ENCODE assay signal across 28 cellular contexts in the genomic region with DNA sequence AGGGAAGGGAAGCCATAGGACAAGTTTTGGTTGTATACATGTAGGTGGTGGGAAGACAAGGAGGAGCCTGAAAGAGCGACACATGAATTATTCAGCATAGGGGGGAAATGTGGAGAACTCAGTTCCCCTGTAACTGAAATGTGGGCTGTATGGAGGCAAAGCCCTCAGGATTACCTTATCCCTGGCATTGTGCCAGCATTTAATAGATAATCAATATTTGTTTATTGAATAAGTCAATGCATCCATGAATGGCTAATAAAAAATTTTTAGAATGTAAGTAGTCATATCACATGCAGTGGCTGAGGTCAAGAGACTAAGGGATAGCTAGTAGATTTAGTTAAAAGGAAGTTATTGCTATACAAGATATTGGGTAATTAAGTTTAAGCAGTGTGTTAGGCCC.
DNase-seq lines count a peak whose midpoint lies in the region; ATAC-seq, FAIRE-seq and TF ChIP-seq lines count a peak whose summit lies in the region.
"Had no signal": no experiment of that assay in that cellular context is flagged by ENCODE, and none has a peak within 500 bp of the region (broad histone marks: within the 10 kb centered on the region; RNA-seq: fewer than 3 reads in every experiment).

No MANE protein-coding gene starts in this region.

- 0 out of 2 replicates have a peak overlapping the region, but pooled peaks have one; percentile 44 for H2BK120ac ChIP-seq in IMR-90 (ENCODE audit: low read depth, low read length)

- no peaks in the 10 kb centered on the region for H4K20me1 ChIP-seq in HepG2 (ENCODE audit: insufficient read depth, low read length)
- no peaks in the 10 kb centered on the region for H4K20me1 ChIP-seq in IMR-90 (ENCODE audit: insufficient read depth, low read length)
- no peaks in the 10 kb centered on the region for H4K20me1 ChIP-seq in K562 (replicated peaks; ENCODE audit: control insufficient read depth, insufficient read depth, low read length)
- H4K20me1 ChIP-seq: BLaER1 had no signal

- H3K4me1 ChIP-seq in HepG2 (ENCODE audit: insufficient read depth, low read length) (no peaks in the 10 kb centered on the region), right lobe of liver (no peaks in the 10 kb centered on the region), IMR-90 (ENCODE audit: control insufficient read depth, insufficient read depth, low read length) (peaks cover 15% of the 10 kb centered on the region), K562 (replicated peaks in 1 of 2; ENCODE audit: control insufficient read depth in 2 of 2, insufficient read depth in 2 of 2, low read length in 2 of 2) (no peaks in the 10 kb centered on the region), foreskin keratinocyte (no peaks in the 10 kb centered on the region)
- H3K4me1 ChIP-seq: BE2C, BLaER1 had no signal

- H2BK20ac ChIP-seq in IMR-90 (ENCODE audit: low read depth, low read length): peak overlapping the region; percentile 1; the same call in 1 of the 2 replicates

- H2AFZ ChIP-seq in HepG2 (ENCODE audit: low read length) (no peak overlapping the region), IMR-90 (replicated peaks; ENCODE audit: low read length, poor library complexity) (no peak overlapping the region), K562 (ENCODE audit: low read depth, low read length) (no peak overlapping the region)

- H3K79me1 ChIP-seq in IMR-90 (ENCODE audit: low read depth in 1 of 2, low read length in 2 of 2): peaks cover 0 to 4% of the 10 kb centered on the region in 2 experiments; a peak in 1 of 4 replicates

- H3K4me3 ChIP-seq in HepG2 (replicated peaks in 1 of 3; ENCODE audit: insufficient read depth in 1 of 3, low read depth in 2 of 3, low read length in 3 of 3): no peak overlapping the region
- H3K4me3 ChIP-seq in right lobe of liver: no peak overlapping the region
- no peak overlapping the region for H3K4me3 ChIP-seq in IMR-90 (ENCODE audit: insufficient read depth, low read depth, low read length)
- H3K4me3 ChIP-seq in K562: no peak overlapping the region
- H3K4me3 ChIP-seq: BLaER1, GM12878 had no signal

- no peak for TF ChIP-seq CTCF in HepG2 (CRISPR knock-in tag; IDR thresholded peaks at IDR 0.05)
- no peak for TF ChIP-seq CTCF in right lobe of liver (IDR thresholded peaks at IDR 0.05)
- no peak for TF ChIP-seq CTCF in IMR-90 (conservative IDR thresholded peaks at IDR 0.05; ENCODE audit: low read depth, low read length)
- TF ChIP-seq CTCF in K562 (IDR thresholded peaks at IDR 0.05 in 2 of 3, conservative IDR thresholded peaks at IDR 0.05 in 1 of 3; ENCODE audit: insufficient read depth in 2 of 3, low read depth in 1 of 3, low read length in 3 of 3): no peak
- TF ChIP-seq CTCF in foreskin keratinocyte (conservative IDR thresholded peaks at IDR 0.05): no peak
- no peak for TF ChIP-seq CTCF in GM13976 (IDR thresholded peaks at IDR 0.05; ENCODE audit: borderline replicate concordance, control extremely low read depth, extremely low read depth, insufficient read depth, missing control alignments)

- H3K9ac ChIP-seq in HepG2 (ENCODE audit: insufficient read depth, low read depth, low read length) (no peak overlapping the region), IMR-90 (ENCODE audit: low read depth, low read length) (no peak overlapping the region), K562 (ENCODE audit: insufficient read depth in 1 of 2, low read depth in 2 of 2, low read length in 2 of 2) (no peak overlapping the region)
- H3K9ac ChIP-seq: BLaER1 had no signal

- BruUV-seq in HepG2 (replicated peaks; lab: Mats Ljungman, UMichigan) (no TSS peak), IMR-90 (replicated peaks; lab: Mats Ljungman, UMichigan) (no TSS peak), K562 (replicated peaks; lab: Mats Ljungman, UMichigan) (no TSS peak)

- H3K27ac ChIP-seq in HepG2 (ENCODE audit: extremely low read length, insufficient read depth, low read length) (no peak overlapping the region), right lobe of liver (no peak overlapping the region), IMR-90 (ENCODE audit: insufficient read depth, low read length) (no peak overlapping the region), K562 (ENCODE audit: extremely low read depth, low read depth, low read length) (no peak overlapping the region), foreskin keratinocyte (no peak overlapping the region)
- H3K27ac ChIP-seq: BLaER1 had no signal

- CTCF ChIA-PET in HepG2 (lab: Yijun Ruan, JAX; ENCODE audit: low intra/inter-chr PET ratio, low total read pairs) (no interaction called here), IMR-90 (lab: Yijun Ruan, JAX) (interaction anchor here (1.2 to 1.5 kb wide), 2 partner anchors 11 to 20 kb away, joined by 3 read pairs; no protein-coding TSS in a partner anchor), K562 (lab: Yijun Ruan, JAX; ENCODE audit: low intra/inter-chr PET ratio) (no interaction called here)

- FAIRE-seq in HepG2 (lab: Jason Lieb, UNC) (no peak), K562 (lab: Jason Lieb, UNC) (no peak), urothelium cell line (lab: Jason Lieb, UNC) (peak; percentile 13)
- FAIRE-seq: A204.1, GM12878, GM12892, GM19239 had no signal

- peak overlapping the region; percentile 11 to 39; a peak in 2 of 4 replicates for H4K8ac ChIP-seq in IMR-90 (ENCODE audit: low read depth in 2 of 2, low read length in 2 of 2)

- POLR2A ChIA-PET in HepG2 (lab: Yijun Ruan, JAX): no interaction called here
- POLR2A ChIA-PET in IMR-90 (lab: Charles Lee; ENCODE audit: unreplicated experiment): no interaction called here
- POLR2A ChIA-PET in K562 (lab: Yijun Ruan, JAX): interaction anchor here (0.6 kb wide), 1 partner anchor 68 kb away, joined by 3 read pairs; no protein-coding TSS in a partner anchor

- no peak overlapping the region for H3K56ac ChIP-seq in IMR-90 (ENCODE audit: extremely low read depth, insufficient read depth, low read length)

- no peak overlapping the region for H2AK5ac ChIP-seq in IMR-90 (ENCODE audit: low read depth, low read length)

- H3K9me1 ChIP-seq in IMR-90 (ENCODE audit: insufficient read depth, low read length): no peaks in the 10 kb centered on the region
- no peaks in the 10 kb centered on the region for H3K9me1 ChIP-seq in K562 (ENCODE audit: control insufficient read depth, insufficient read depth, low read length)

- no peaks in the 10 kb centered on the region for H3K9me3 ChIP-seq in HepG2 (ENCODE audit: low read length)
- H3K9me3 ChIP-seq in right lobe of liver: no peaks in the 10 kb centered on the region
- no peaks in the 10 kb centered on the region for H3K9me3 ChIP-seq in IMR-90 (ENCODE audit: control insufficient read depth, insufficient read depth, low read length)
- no peaks in the 10 kb centered on the region for H3K9me3 ChIP-seq in K562 (replicated peaks; ENCODE audit: control insufficient read depth, insufficient read depth, low read depth, low read length)
- H3K9me3 ChIP-seq: BE2C, BLaER1 had no signal

- dilution Hi-C loops in IMR-90 (cut with HindIII; ENCODE audit: low sequenced_read_pairs, unreplicated experiment): no loop called here

- H3K4ac ChIP-seq in IMR-90 (ENCODE audit: low read depth, low read length): no peak overlapping the region

- ATAC-seq in HepG2 (no peak), right lobe of liver (no peak), IMR-90 (ENCODE audit: low read depth) (no peak), K562 (no peak), foreskin keratinocyte (no peak)
- ATAC-seq: GM12878 had no signal

- H3K27me3 ChIP-seq in HepG2 (ENCODE audit: control insufficient read depth in 1 of 2, insufficient read depth in 2 of 2, low read length in 2 of 2) (no peaks in the 10 kb centered on the region; a peak in 1 of 5 replicates), right lobe of liver (no peaks in the 10 kb centered on the region), IMR-90 (ENCODE audit: control insufficient read depth, insufficient read depth, low read length) (no peaks in the 10 kb centered on the region), K562 (ENCODE audit: control insufficient read depth in 2 of 2, insufficient read depth in 2 of 2, low read length in 2 of 2) (no peaks in the 10 kb centered on the region), foreskin keratinocyte (no peaks in the 10 kb centered on the region)
- H3K27me3 ChIP-seq: BLaER1 had no signal

- H3K23ac ChIP-seq in IMR-90 (ENCODE audit: low read depth, low read length): no peak overlapping the region

- 0 out of 2 replicates have a peak overlapping the region, but pooled peaks have one; percentile 14 for H4K91ac ChIP-seq in IMR-90 (ENCODE audit: insufficient read depth, low read depth, low read length)

- H2BK5ac ChIP-seq in IMR-90 (ENCODE audit: low read depth, low read length, poor library complexity, severe bottlenecking): peak overlapping the region; percentile 90

- H3K36me3 ChIP-seq in HepG2 (replicated peaks in 1 of 2; ENCODE audit: control insufficient read depth in 1 of 2, insufficient read depth in 2 of 2, low read length in 2 of 2) (no peaks in the 10 kb centered on the region), right lobe of liver (no peaks in the 10 kb centered on the region), IMR-90 (ENCODE audit: control insufficient read depth, insufficient read depth, low read length) (no peaks in the 10 kb centered on the region), K562 (ENCODE audit: control insufficient read depth, insufficient read depth, low read length) (no peaks in the 10 kb centered on the region)
- H3K36me3 ChIP-seq: BE2C, BLaER1 had no signal

- H3K14ac ChIP-seq in IMR-90 (replicated peaks; ENCODE audit: low read depth, low read length): peak overlapping the region; percentile 51; the same call in 1 of the 2 replicates

- TF ChIP-seq RAD21 in HepG2 (CRISPR knock-in tag; IDR thresholded peaks at IDR 0.05): no peak
- no peak for TF ChIP-seq RAD21 in IMR-90 (IDR thresholded peaks at IDR 0.05; ENCODE audit: low read length)
- no peak for TF ChIP-seq RAD21 in K562 (CRISPR knock-in tag; conservative IDR thresholded peaks at IDR 0.05 in 1 of 2, IDR thresholded peaks at IDR 0.05 in 1 of 2)

- H3K4me2 ChIP-seq in HepG2 (ENCODE audit: low read depth, low read length) (no peak overlapping the region), IMR-90 (ENCODE audit: low read depth, low read length) (no peak overlapping the region; the same call in 1 of the 2 replicates), K562 (ENCODE audit: insufficient read depth, low read length) (no peak overlapping the region)
- H3K4me2 ChIP-seq: BLaER1 had no signal

- H3K18ac ChIP-seq in IMR-90 (ENCODE audit: low read depth, low read length): peak overlapping the region; percentile 85; the same call in 1 of the 2 replicates

- peak overlapping the region; percentile 74; the same call in 1 of the 2 replicates for H4K5ac ChIP-seq in IMR-90 (ENCODE audit: low read depth, low read length)

- no peak for TF ChIP-seq EP300 in HepG2 (IDR thresholded peaks at IDR 0.05; ENCODE audit: low read depth in 2 of 2, low read length in 2 of 2)
- TF ChIP-seq EP300 in HepG2 (CRISPR knock-in tag; IDR thresholded peaks at IDR 0.05; ENCODE audit: borderline replicate concordance): no peak
- TF ChIP-seq EP300 in K562 (IDR thresholded peaks at IDR 0.05; ENCODE audit: low read length): no peak

- in situ Hi-C loops in HepG2 (cut with HindIII; ENCODE audit: extremely low pct_ligation_motif_present, low pct_unique_long_range_greater_than_20kb): no loop called here
- in situ Hi-C loops in IMR-90 (cut with MboI; ENCODE audit: low sequenced_read_pairs): no loop called here
- in situ Hi-C loops in K562 (cut with MboI): no loop called here
- in situ Hi-C loops in GM13976 (cut with MboI; ENCODE audit: low sequenced_read_pairs, unreplicated experiment): no loop called here

- TF ChIP-seq POLR2A in HepG2 (IDR thresholded peaks at IDR 0.05; ENCODE audit: insufficient read depth in 1 of 2, low read depth in 2 of 2, low read length in 2 of 2): no peak
- TF ChIP-seq POLR2A in right lobe of liver (IDR thresholded peaks at IDR 0.05): no peak
- no peak for TF ChIP-seq POLR2A in IMR-90 (IDR thresholded peaks at IDR 0.05; ENCODE audit: low read depth, low read length)
- TF ChIP-seq POLR2A in K562 (conservative IDR thresholded peaks at IDR 0.05): no peak

- H3K79me2 ChIP-seq in HepG2 (ENCODE audit: insufficient read depth, low read length) (no peaks in the 10 kb centered on the region), K562 (ENCODE audit: control insufficient read depth, insufficient read depth, low read length) (no peaks in the 10 kb centered on the region)

- 0% methylated on average over 1 of the region's 1 CpG for WGBS in HepG2 (ENCODE audit: low lambda C conversion rate)
- 91% methylated on average over 1 of the region's 1 CpG for WGBS in right lobe of liver (ENCODE audit: insufficient coverage, low coverage, low lambda C conversion rate, missing lambda C conversion rate)
- no CpG with 5 or more reads among the region's 1 CpG for WGBS in IMR-90 (ENCODE audit: extremely low coverage in 2 of 2, insufficient read length in 1 of 2), 2 experiments
- WGBS in K562 (ENCODE audit: insufficient coverage, low coverage, missing lambda C conversion rate): 0% methylated on average over 1 of the region's 1 CpG

- H2AK9ac ChIP-seq in IMR-90 (replicated peaks; ENCODE audit: low read depth, low read length, poor library complexity): no peak overlapping the region

- intact Hi-C loops in HepG2 (cut with micrococcal nuclease; ENCODE audit: unreplicated experiment): no loop called here
- intact Hi-C loops in right lobe of liver (cut with DNase I): no loop called here
- intact Hi-C loops in IMR-90 (cut with micrococcal nuclease): no loop called here
- intact Hi-C loops in K562 (cut with micrococcal nuclease): no loop called here

- peak overlapping the region; percentile 3; the same call in 1 of the 3 replicates for H2BK15ac ChIP-seq in IMR-90 (ENCODE audit: low read depth, low read length)

- no peak for DNase-seq in HepG2 (ENCODE audit: low spot score)
- DNase-seq in right lobe of liver: no peak
- no peak for DNase-seq in IMR-90
- no peak for DNase-seq in K562 (ENCODE audit: extremely low read depth in 1 of 4, low spot score in 3 of 4)
- no peak for DNase-seq in urothelium cell line (ENCODE audit: low spot score)
- no peak for DNase-seq in foreskin keratinocyte
- DNase-seq in SHP77 (lab: John Stamatoyannopoulos, UW): no peak
- DNase-seq in GM13976 (ENCODE audit: low spot score): no peak
- DNase-seq: 8988T; ACHN; BE2C; C1 segment of cervical spinal cord; CD4-positive, alpha-beta memory T cell; CD4-positive, CD25-positive, alpha-beta regulatory T cell; CD8-positive, alpha-beta memory T cell; COR-L47; DMS 273 treated with DMSO at 0.1 percent for 48 hours; DMS153; DMS53; DMS79; DND-41; EL; GDM1 had no signal

Comparison
In these comparisons a context has a peak if more than half of its experiments do, and no peak if none do; other contexts are left out.
1. Of the 241 proteins assayed by ChIP-seq in both HepG2 and K562: peak only in HepG2: none; only in K562: NFIC; in both: none; in neither: 240.